ENCODE assay signal across 19 cellular contexts in the genomic region with DNA sequence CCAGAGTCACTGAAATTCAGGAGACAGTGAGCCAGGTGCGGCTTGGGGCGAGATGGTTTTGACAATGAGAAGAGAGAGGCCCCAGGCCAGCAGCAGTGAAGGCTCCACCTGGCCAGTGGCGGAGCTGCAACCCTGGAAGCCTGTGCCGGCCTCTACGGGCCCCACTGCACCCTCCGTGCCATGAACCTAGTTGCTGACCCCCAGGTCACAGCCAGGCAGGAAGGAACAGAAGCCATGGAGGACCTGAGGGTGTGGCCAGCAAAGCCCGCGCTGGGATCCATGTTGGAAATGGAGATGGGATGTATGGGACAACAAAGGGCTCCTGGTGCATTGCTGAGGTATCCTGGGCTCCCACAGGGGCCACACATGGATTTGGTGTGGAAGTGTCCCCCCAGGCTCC.
"Had no signal": no experiment of that assay in that cellular context is flagged by ENCODE, and none has a peak within 500 bp of the region (broad histone marks: within the 10 kb centered on the region; RNA-seq: fewer than 3 reads in every experiment).

No MANE protein-coding gene starts in this region.

- H3K36me3 Mint-ChIP-seq: natural killer cell; stimulated activated effector memory CD8-positive, alpha-beta T cell treated with anti-CD3 and anti-CD28 coated beads, Interleukin-12 subunit alpha, Interleukin-12 subunit beta, amount 100 ng/mL, for 72 hours had no signal

- H3K36me3 ChIP-seq: gastrocnemius medialis, prostate gland, sigmoid colon, stomach, thyroid gland, vagina had no signal

- H3K9me3 ChIP-seq: gastrocnemius medialis, prostate gland, sigmoid colon, stomach, thyroid gland, vagina had no signal

- H3K9me3 Mint-ChIP-seq: natural killer cell; stimulated activated effector memory CD8-positive, alpha-beta T cell treated with anti-CD3 and anti-CD28 coated beads, Interleukin-12 subunit alpha, Interleukin-12 subunit beta, amount 100 ng/mL, for 72 hours had no signal

- H3K4me3 Mint-ChIP-seq: natural killer cell; stimulated activated effector memory CD8-positive, alpha-beta T cell treated with anti-CD3 and anti-CD28 coated beads, Interleukin-12 subunit alpha, Interleukin-12 subunit beta, amount 100 ng/mL, for 72 hours had no signal

- H3K27ac ChIP-seq: epithelial cell of prostate, gastrocnemius medialis, prostate gland, sigmoid colon, stomach, thyroid gland, vagina had no signal

- DNase-seq: cortex of kidney; foreskin fibroblast; gastrocnemius medialis; kidney; natural killer cell; sigmoid colon; stimulated activated CD4-positive, alpha-beta T cell treated with anti-CD3 and anti-CD28 coated beads, Interleukin-2, amount 100 ng/mL, for 24 hours; stimulated activated CD4-positive, alpha-beta T cell treated with anti-CD3 and anti-CD28 coated beads, Interleukin-4, amount 100 ng/mL, for 24 hours; stimulated activated naive CD4-positive, alpha-beta T cell treated with Interleukin-2 at 50 U/mL for 16 hours; stomach; thyroid gland; trophoblast cell had no signal

- H3K4me3 ChIP-seq: gastrocnemius medialis, prostate gland, sigmoid colon, stomach, thyroid gland, vagina had no signal

- H3K27me3 ChIP-seq: gastrocnemius medialis, sigmoid colon, thyroid gland, vagina had no signal

- H3K27ac Mint-ChIP-seq: natural killer cell; stimulated activated effector memory CD8-positive, alpha-beta T cell treated with anti-CD3 and anti-CD28 coated beads, Interleukin-12 subunit alpha, Interleukin-12 subunit beta, amount 100 ng/mL, for 72 hours had no signal

- H3K4me1 Mint-ChIP-seq: natural killer cell; stimulated activated effector memory CD8-positive, alpha-beta T cell treated with anti-CD3 and anti-CD28 coated beads, Interleukin-12 subunit alpha, Interleukin-12 subunit beta, amount 100 ng/mL, for 72 hours had no signal

- ATAC-seq: esophagus mucosa; gastrocnemius medialis; left lobe of liver; natural killer cell; right cardiac atrium; stimulated activated effector memory CD8-positive, alpha-beta T cell treated with anti-CD3 and anti-CD28 coated beads, Interleukin-12 subunit alpha, Interleukin-12 subunit beta, amount 100 ng/mL, for 72 hours had no signal

- H3K4me1 ChIP-seq: gastrocnemius medialis, prostate gland, sigmoid colon, stomach, vagina had no signal
